In the genomic region with DNA sequence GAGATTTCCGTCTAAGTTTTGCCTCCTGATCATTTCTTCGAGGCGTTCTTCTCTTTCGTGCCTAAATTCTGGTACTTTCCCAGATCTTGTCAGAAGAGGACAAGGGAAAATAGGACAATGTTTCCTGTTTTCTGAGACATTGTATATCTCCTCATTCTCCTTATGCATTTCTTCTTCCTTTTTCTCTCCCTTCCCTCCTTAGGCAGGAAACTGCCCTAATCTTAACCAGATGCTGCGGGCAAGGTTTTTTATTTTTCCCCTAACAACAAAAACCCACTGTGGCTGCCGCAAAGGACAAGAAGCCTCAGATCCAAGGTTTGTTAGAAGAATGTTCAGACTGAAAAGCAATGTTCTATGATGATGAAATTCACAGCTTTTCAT, we compare ENCODE assay signal across 14 cellular contexts. TPM values are rescaled to one million over a fixed set of nuclear protein-coding genes. Genes with fewer than 3 reads are reported as not detected.
DNase-seq lines count a peak whose midpoint lies in the region; ATAC-seq and TF ChIP-seq lines count a peak whose summit lies in the region.
"Had no signal": no experiment of that assay in that cellular context is flagged by ENCODE, and none has a peak within 500 bp of the region (broad histone marks: within the 10 kb centered on the region; RNA-seq: fewer than 3 reads in every experiment).

No MANE protein-coding gene starts in this region.

- TF ChIP-seq CTCF in fibroblast of lung (conservative IDR thresholded peaks at IDR 0.05 in 1 of 2, IDR thresholded peaks at IDR 0.05 in 1 of 2; ENCODE audit: low read depth in 1 of 2, low read length in 2 of 2), result no peak
- no peak for TF ChIP-seq CTCF in gastrocnemius medialis (IDR thresholded peaks at IDR 0.05 in 4 of 5, conservative IDR thresholded peaks at IDR 0.05 in 1 of 5)
- TF ChIP-seq CTCF in omental fat pad (IDR thresholded peaks at IDR 0.05), result no peak

- CTCF ChIA-PET in CD4-positive, alpha-beta memory T cell (lab: Charles Lee; ENCODE audit: partially characterized antibody), result interaction anchor here (1.0 kb wide), 1 partner anchor 9 kb away, joined by 3 read pairs; no protein-coding TSS in a partner anchor

- no CpG with 5 or more reads among the region's 6 CpGs for WGBS in trophoblast cell (ENCODE audit: extremely low coverage, insufficient coverage, insufficient read length)

- H2AFZ ChIP-seq in fibroblast of lung (ENCODE audit: low read length) (peak overlapping the region; percentile 10), trophoblast cell (ENCODE audit: insufficient read depth, low read length, poor library complexity) (no peak overlapping the region)

- no peak overlapping the region for H4K91ac ChIP-seq in trophoblast cell (ENCODE audit: low read depth, low read length)

- intact Hi-C loops in CD4-positive, alpha-beta memory T cell (cut with micrococcal nuclease), result no loop called here
- intact Hi-C loops in gastrocnemius medialis (cut with DNase I; ENCODE audit: low total_unique reads), result no loop called here

- H4K20me1 ChIP-seq in fibroblast of lung (ENCODE audit: control insufficient read depth, extremely low read depth, insufficient read depth, low read length), result no peaks in the 10 kb centered on the region

- H3K36me3 ChIP-seq in CD4-positive, alpha-beta memory T cell (ENCODE audit: insufficient read depth, low read length), result peaks cover 12% of the 10 kb centered on the region
- peaks cover 23% of the 10 kb centered on the region for H3K36me3 ChIP-seq in SJSA1
- H3K36me3 ChIP-seq in fibroblast of lung (ENCODE audit: control insufficient read depth, insufficient read depth, low read length), result no peaks in the 10 kb centered on the region
- H3K36me3 ChIP-seq in gastrocnemius medialis, result peaks cover 0 to 37% of the 10 kb centered on the region in 2 donors
- H3K36me3 ChIP-seq in trophoblast cell (ENCODE audit: control insufficient read depth in 1 of 2, insufficient read depth in 2 of 2, low read length in 2 of 2), result peaks cover 0 to 8% of the 10 kb centered on the region in 2 experiments

- no peak for TF ChIP-seq POLR2A in gastrocnemius medialis (IDR thresholded peaks at IDR 0.05)

- H3K4ac ChIP-seq in trophoblast cell (ENCODE audit: low read depth, low read length), result no peak overlapping the region

- ATAC-seq in gastrocnemius medialis (no peak), omental fat pad (ENCODE audit: low FRiP score) (no peak)

- no peak overlapping the region for H2BK120ac ChIP-seq in trophoblast cell (ENCODE audit: insufficient read depth, low read length, poor library complexity)

- no peaks in the 10 kb centered on the region for H3K27me3 Mint-ChIP-seq in CD4-positive, alpha-beta memory T cell

- H3K27me3 ChIP-seq in CD4-positive, alpha-beta memory T cell (ENCODE audit: insufficient read depth, low read length), result no peaks in the 10 kb centered on the region
- H3K27me3 ChIP-seq in SJSA1 (replicated peaks) (no peaks in the 10 kb centered on the region), fibroblast of lung (ENCODE audit: control insufficient read depth, insufficient read depth, low read length) (no peaks in the 10 kb centered on the region), gastrocnemius medialis (no peaks in the 10 kb centered on the region), trophoblast cell (ENCODE audit: insufficient read depth, low read length) (no peaks in the 10 kb centered on the region)

- H2BK12ac ChIP-seq in trophoblast cell (ENCODE audit: low read length), result no peak overlapping the region

- H3K4me3 ChIP-seq in CD4-positive, alpha-beta memory T cell (ENCODE audit: low read length in 2 of 2), result no peak overlapping the region
- H3K4me3 ChIP-seq in SJSA1 (peak overlapping the region; percentile 24), fibroblast of lung (replicated peaks in 1 of 4; ENCODE audit: control extremely low read depth in 1 of 4, insufficient read depth in 1 of 4, low read depth in 3 of 4, low read length in 4 of 4) (peak overlapping the region; percentile 32 to 62 (median 48)), gastrocnemius medialis (peak overlapping the region; percentile 7 to 32 (median 11)), trophoblast cell (ENCODE audit: low read depth, low read length) (no peak overlapping the region)
- H3K4me3 ChIP-seq: lung had no signal

- POLR2A ChIA-PET in CD4-positive, alpha-beta memory T cell (lab: Charles Lee; ENCODE audit: partially characterized antibody), result no interaction called here

- DNase-seq in CD4-positive, alpha-beta memory T cell, result no peak
- peak in 1 of 2 experiments; percentile 46 for DNase-seq in SJSA1 (ENCODE audit: low read depth in 1 of 2, low spot score in 2 of 2)
- peak in 1 of 2 donors; percentile 9 for DNase-seq in fibroblast of lung (ENCODE audit: low read depth in 2 of 2)
- no peak for DNase-seq in gastrocnemius medialis
- DNase-seq in DMS114 treated with DMSO at 0.1 percent for 48 hours (lab: John Stamatoyannopoulos, UW; ENCODE audit: unreplicated experiment), result no peak
- no peak for DNase-seq in omental fat pad (ENCODE audit: low spot score)
- no peak for DNase-seq in trophoblast cell
- no peak for DNase-seq in cerebellar nuclear complex (lab: John Stamatoyannopoulos, UW)
- DNase-seq: activated T-cell treated with anti-CD3 and anti-CD28 coated beads, Interleukin-2, amount 50 U/mL, for 48 hours; NCI-H446 treated with DMSO at 0.1 percent for 48 hours; stimulated activated CD4-positive, alpha-beta T cell treated with anti-CD3 and anti-CD28 coated beads, Interleukin-2, amount 100 ng/mL, for 24 hours had no signal

- H3K14ac ChIP-seq in trophoblast cell (ENCODE audit: low read length), result no peak overlapping the region

- peaks cover 2 to 10% (median 5%) of the 10 kb centered on the region in 4 donors for H3K4me1 Mint-ChIP-seq in CD4-positive, alpha-beta memory T cell

- H3K4me2 ChIP-seq in fibroblast of lung (ENCODE audit: extremely low read depth, insufficient read depth, low read length) (peak overlapping the region; percentile 81), trophoblast cell (ENCODE audit: low read length) (no peak overlapping the region)

- H3K4me3 Mint-ChIP-seq in CD4-positive, alpha-beta memory T cell, result peak overlapping the region in 5 of 8 donors; percentile 4 to 37 (median 31)
- H3K4me3 Mint-ChIP-seq: T-helper 1 cell treated with Interleukin-12 subunit alpha and Interleukin-12 subunit beta and Interleukin-4 antibody, amounts not matched to agents 30 μg/mL and 1 μg/mL, for 36 hours had no signal

- H4K12ac ChIP-seq in trophoblast cell (ENCODE audit: low read depth, low read length), result no peak overlapping the region

- H3K18ac ChIP-seq in trophoblast cell (ENCODE audit: low read length), result no peak overlapping the region

- H3K79me2 ChIP-seq in fibroblast of lung (ENCODE audit: control insufficient read depth, insufficient read depth, low read length) (no peaks in the 10 kb centered on the region), trophoblast cell (ENCODE audit: control insufficient read depth, insufficient read depth, low read length, poor library complexity) (no peaks in the 10 kb centered on the region)

- no peak overlapping the region for H2AK5ac ChIP-seq in trophoblast cell (ENCODE audit: low read length)

- H3K9ac ChIP-seq in fibroblast of lung (ENCODE audit: insufficient read depth, low read length) (peak overlapping the region; percentile 11), trophoblast cell (ENCODE audit: low read length) (no peak overlapping the region)

- H4K8ac ChIP-seq in trophoblast cell (ENCODE audit: low read depth, low read length), result no peak overlapping the region

- H2BK5ac ChIP-seq in trophoblast cell (ENCODE audit: low read depth, low read length, poor library complexity), result no peak overlapping the region

- in situ Hi-C loops in gastrocnemius medialis (cut with MboI; ENCODE audit: low sequenced_read_pairs in 4 of 4), result no loop called here

- peak overlapping the region in 1 of 7 donors; percentile 37 for H3K27ac Mint-ChIP-seq in CD4-positive, alpha-beta memory T cell
- H3K27ac Mint-ChIP-seq: T-helper 1 cell treated with Interleukin-12 subunit alpha and Interleukin-12 subunit beta and Interleukin-4 antibody, amounts not matched to agents 30 μg/mL and 1 μg/mL, for 36 hours had no signal

- no peak overlapping the region for H3K23ac ChIP-seq in trophoblast cell (ENCODE audit: low read length)

- no peaks in the 10 kb centered on the region for H3K4me1 ChIP-seq in CD4-positive, alpha-beta memory T cell (ENCODE audit: insufficient read depth, low read length)
- H3K4me1 ChIP-seq in SJSA1 (replicated peaks) (peaks cover 33% of the 10 kb centered on the region), fibroblast of lung (ENCODE audit: control insufficient read depth, extremely low read depth, insufficient read depth, low read length) (peaks cover 6% of the 10 kb centered on the region), gastrocnemius medialis (peaks cover 0 to 3% of the 10 kb centered on the region in 2 donors), trophoblast cell (ENCODE audit: control insufficient read depth in 1 of 2, insufficient read depth in 2 of 2, low read length in 2 of 2) (no peaks in the 10 kb centered on the region)

- no peaks in the 10 kb centered on the region for H3K9me3 ChIP-seq in CD4-positive, alpha-beta memory T cell (ENCODE audit: control insufficient read depth in 1 of 2, low read length in 2 of 2)
- H3K9me3 ChIP-seq in SJSA1 (replicated peaks) (no peaks in the 10 kb centered on the region), fibroblast of lung (ENCODE audit: control insufficient read depth, insufficient read depth, low read depth, low read length) (no peaks in the 10 kb centered on the region), gastrocnemius medialis (no peaks in the 10 kb centered on the region), trophoblast cell (ENCODE audit: insufficient read depth, low read depth, low read length) (no peaks in the 10 kb centered on the region)

- no peak overlapping the region for H3K27ac ChIP-seq in CD4-positive, alpha-beta memory T cell (ENCODE audit: low read depth, low read length)
- no peak overlapping the region for H3K27ac ChIP-seq in SJSA1
- peak overlapping the region; percentile 40 for H3K27ac ChIP-seq in fibroblast of lung (ENCODE audit: insufficient read depth, low read length)
- peak overlapping the region in 2 of 4 donors; percentile 6 to 10 for H3K27ac ChIP-seq in gastrocnemius medialis
- H3K27ac ChIP-seq in trophoblast cell (ENCODE audit: low read depth, low read length), result no peak overlapping the region

- no peaks in the 10 kb centered on the region for H3K79me1 ChIP-seq in trophoblast cell (ENCODE audit: low read length)

- H3K9me3 Mint-ChIP-seq in CD4-positive, alpha-beta memory T cell, result peaks cover 0 to 2% (median 0%) of the 10 kb centered on the region in 8 donors
- H3K9me3 Mint-ChIP-seq: T-helper 1 cell treated with Interleukin-12 subunit alpha and Interleukin-12 subunit beta and Interleukin-4 antibody, amounts not matched to agents 30 μg/mL and 1 μg/mL, for 36 hours had no signal

- H3K36me3 Mint-ChIP-seq in CD4-positive, alpha-beta memory T cell, result peaks cover 8 to 10% of the 10 kb centered on the region in 2 donors

RNA-seq across cellular contexts. Expression of a gene that starts 0.8 kb away (rescaled TPM):
- 1 to 10 TPM; 5.9 to 6.6 TPM for total RNA-seq in CD4-positive, alpha-beta memory T cell
- under 1 TPM in 1 of 2 donors, not detected in 1; 0.56 TPM for polyA plus RNA-seq in CD4-positive, alpha-beta memory T cell
- 44.6 and 46.2 TPM in 2 replicates for total RNA-seq in SJSA1 (2014; rRNA removed; shearing (Covaris generic))
- total RNA-seq in fibroblast of lung (461 and 479 TPM in 2 replicates), gastrocnemius medialis (10 to 100 TPM in 3 of 4 donors, 1 to 10 TPM in 1; 8.4 to 20.2 (median 17.7) TPM), omental fat pad (10 to 100 TPM; 41.2 to 74.5 (median 59.6) TPM)
- polyA plus RNA-seq in fibroblast of lung, result 209 and 361 TPM in 2 replicates
- 116 and 215 TPM in 2 replicates for polyA plus RNA-seq in fibroblast of lung (2012)
- polyA minus RNA-seq in fibroblast of lung (ENCODE audit: low replicate concordance), result 50.4 and 108 TPM in 2 replicates
- 1.4 and 1.5 TPM in 2 replicates for polyA plus RNA-seq in trophoblast cell (2013)

RNA-seq across cellular contexts. Expression of a gene that starts 41.7 kb away (rescaled TPM):
- total RNA-seq in CD4-positive, alpha-beta memory T cell, result 100 to 1,000 TPM; 119 TPM
- 100 to 1,000 TPM; 146 to 172 TPM for polyA plus RNA-seq in CD4-positive, alpha-beta memory T cell
- total RNA-seq in SJSA1 (2014; rRNA removed; shearing (Covaris generic)), result 6.6 and 13.4 TPM in 2 replicates
- 2.6 and 4.6 TPM in 2 replicates for total RNA-seq in fibroblast of lung
- polyA plus RNA-seq in fibroblast of lung, result 1.9 and 2.8 TPM in 2 replicates
- polyA plus RNA-seq in fibroblast of lung (2012), result 1.5 and 1.9 TPM in 2 replicates
- polyA minus RNA-seq in fibroblast of lung (ENCODE audit: low replicate concordance), result not detected in 2 replicates
- total RNA-seq in gastrocnemius medialis, result 10 to 100 TPM in 3 of 4 donors, 1 to 10 TPM in 1; 5.8 to 11.7 (median 10.6) TPM
- 100 to 1,000 TPM in 3 of 4 donors, 10 to 100 TPM in 1; 95.7 to 310 (median 139) TPM for total RNA-seq in omental fat pad
- 0.04 and 0.11 TPM in 2 replicates for polyA plus RNA-seq in trophoblast cell (2013)
- total RNA-seq: G401 had no signal

Comparison
In these comparisons a context has a peak if more than half of its experiments do, and no peak if none do; other contexts are left out.
1. H3K4me3 ChIP-seq: peak in SJSA1 (single experiment), fibroblast of lung (4 of 4) and gastrocnemius medialis (4 of 4); none in CD4-positive, alpha-beta memory T cell (0 of 2) and trophoblast cell (single experiment).